Comparison of ENCODE assay signal across 19 cellular contexts in genomic region chr9:132616725-132617124, GRCh38. TPM values are rescaled to one million over a fixed set of nuclear protein-coding genes. Genes with fewer than 3 reads are reported as not detected.
DNase-seq lines count a peak whose midpoint lies in the region; ATAC-seq, FAIRE-seq and TF ChIP-seq lines count a peak whose summit lies in the region.
"Had no signal": no experiment of that assay in that cellular context is flagged by ENCODE, and none has a peak within 500 bp of the region (broad histone marks: within the 10 kb centered on the region; RNA-seq: fewer than 3 reads in every experiment).

No MANE protein-coding gene starts in this region.

- no peak overlapping the region for H3K4me3 Mint-ChIP-seq in WTC11
- H3K4me3 Mint-ChIP-seq in neural crest cell: no peak overlapping the region
- H3K4me3 Mint-ChIP-seq: CD4-positive, alpha-beta T cell had no signal

- TF ChIP-seq POLR2A in HepG2 (IDR thresholded peaks at IDR 0.05; ENCODE audit: insufficient read depth in 1 of 2, low read depth in 2 of 2, low read length in 2 of 2): no peak
- TF ChIP-seq POLR2A in right lobe of liver (IDR thresholded peaks at IDR 0.05): no peak

- no peak for TF ChIP-seq RAD21 in HepG2 (CRISPR knock-in tag; IDR thresholded peaks at IDR 0.05)

- no peak overlapping the region for H3K4me2 ChIP-seq in HepG2 (ENCODE audit: low read depth, low read length)

- intact Hi-C loops in HepG2 (cut with micrococcal nuclease; ENCODE audit: unreplicated experiment) (no loop called here), right lobe of liver (cut with DNase I) (no loop called here), A673 (cut with micrococcal nuclease; ENCODE audit: unreplicated experiment) (no loop called here)

- DNase-seq in HepG2 (ENCODE audit: low spot score) (no peak), right lobe of liver (no peak), WTC11 (ENCODE audit: low spot score) (no peak), neural crest cell (ENCODE audit: low read depth, low spot score) (no peak), AML-193 (lab: John Stamatoyannopoulos, UW) (no peak), A673 (ENCODE audit: low spot score) (no peak)
- DNase-seq: 8988T; ACHN; Caco-2; CD4-positive, alpha-beta T cell; GDM1; Karpas-422 had no signal

- H3K27ac Mint-ChIP-seq in WTC11 (peak overlapping the region; percentile 6; the same call in 1 of the 2 replicates), neural crest cell (ENCODE audit: unreplicated experiment) (peak overlapping the region; percentile 28)
- H3K27ac Mint-ChIP-seq: CD4-positive, alpha-beta T cell had no signal

- H3K9me3 Mint-ChIP-seq in WTC11 (no peaks in the 10 kb centered on the region), neural crest cell (no peaks in the 10 kb centered on the region)
- H3K9me3 Mint-ChIP-seq: CD4-positive, alpha-beta T cell had no signal

- CTCF ChIA-PET in HepG2 (lab: Yijun Ruan, JAX; ENCODE audit: low intra/inter-chr PET ratio, low total read pairs) (no interaction called here), WTC11 (lab: Charles Lee) (interaction anchor here (1.0 kb wide), 1 partner anchor 85 kb away, joined by 3 read pairs; no protein-coding TSS in a partner anchor), A673 (lab: Charles Lee) (no interaction called here)

- H3K27me3 Mint-ChIP-seq in WTC11 (ENCODE audit: low read depth): no peaks in the 10 kb centered on the region
- H3K27me3 Mint-ChIP-seq in neural crest cell (ENCODE audit: low read depth): no peaks in the 10 kb centered on the region
- H3K27me3 Mint-ChIP-seq: CD4-positive, alpha-beta T cell had no signal

- WGBS in HepG2 (ENCODE audit: low lambda C conversion rate): 96% methylated on average over 5 of the region's 5 CpGs
- 96% methylated on average over 5 of the region's 5 CpGs for WGBS in right lobe of liver (ENCODE audit: insufficient coverage, low coverage, low lambda C conversion rate, missing lambda C conversion rate)

- in situ Hi-C loops in HepG2 (cut with HindIII; ENCODE audit: extremely low pct_ligation_motif_present, low pct_unique_long_range_greater_than_20kb): no loop called here

- H3K4me1 Mint-ChIP-seq in WTC11 (peaks cover 27% of the 10 kb centered on the region), neural crest cell (no peaks in the 10 kb centered on the region)

- BruUV-seq in HepG2 (replicated peaks; lab: Mats Ljungman, UMichigan) (no TSS peak), A673 (replicated peaks; lab: Mats Ljungman, UMichigan) (no TSS peak)

- H3K36me3 Mint-ChIP-seq in WTC11: peaks cover 45% of the 10 kb centered on the region
- H3K36me3 Mint-ChIP-seq in neural crest cell (ENCODE audit: low read depth): peaks cover 12% of the 10 kb centered on the region

- H4K20me1 ChIP-seq in HepG2 (ENCODE audit: insufficient read depth, low read length): no peaks in the 10 kb centered on the region

- POLR2A ChIA-PET in HepG2 (lab: Yijun Ruan, JAX): no interaction called here
- POLR2A ChIA-PET in WTC11 (lab: Charles Lee): no interaction called here
- POLR2A ChIA-PET in A673 (lab: Charles Lee; ENCODE audit: low non-redundant PET): no interaction called here

- no peak overlapping the region for H3K27ac ChIP-seq in HepG2 (ENCODE audit: extremely low read length, insufficient read depth, low read length)
- H3K27ac ChIP-seq in right lobe of liver: no peak overlapping the region
- H3K27ac ChIP-seq in A673 (ENCODE audit: low read depth, low read length, poor library complexity, severe bottlenecking): no peak overlapping the region
- H3K27ac ChIP-seq: C4-2B had no signal

- no peak for FAIRE-seq in HepG2 (lab: Jason Lieb, UNC)

- H3K36me3 ChIP-seq in HepG2 (replicated peaks in 1 of 2; ENCODE audit: control insufficient read depth in 1 of 2, insufficient read depth in 2 of 2, low read length in 2 of 2): peaks cover 20 to 60% of the 10 kb centered on the region in 2 experiments
- H3K36me3 ChIP-seq in right lobe of liver: peaks cover 0 to 36% (median 9%) of the 10 kb centered on the region in 4 donors
- H3K36me3 ChIP-seq in A673 (ENCODE audit: insufficient read depth, low read length, poor library complexity, severe bottlenecking): peaks cover 16% of the 10 kb centered on the region

- ATAC-seq in HepG2 (no peak), right lobe of liver (no peak), WTC11 (no peak), HG03135 (IDR thresholded peaks at IDR 0.05; ENCODE audit: unreplicated experiment) (no peak), GM18498 (IDR thresholded peaks at IDR 0.05; ENCODE audit: unreplicated experiment) (no peak)

- no peaks in the 10 kb centered on the region for H3K79me2 ChIP-seq in HepG2 (ENCODE audit: insufficient read depth, low read length)

- H3K27me3 ChIP-seq in HepG2 (ENCODE audit: control insufficient read depth in 1 of 2, insufficient read depth in 2 of 2, low read length in 2 of 2): no peaks in the 10 kb centered on the region
- H3K27me3 ChIP-seq in right lobe of liver: no peaks in the 10 kb centered on the region
- no peaks in the 10 kb centered on the region for H3K27me3 ChIP-seq in A673 (replicated peaks; ENCODE audit: insufficient read depth, low read depth, low read length, poor library complexity)

- no peaks in the 10 kb centered on the region for H3K4me1 ChIP-seq in HepG2 (ENCODE audit: insufficient read depth, low read length)
- no peaks in the 10 kb centered on the region for H3K4me1 ChIP-seq in right lobe of liver
- no peaks in the 10 kb centered on the region for H3K4me1 ChIP-seq in A673 (ENCODE audit: insufficient read depth, low read length, poor library complexity, severe bottlenecking)
- H3K4me1 ChIP-seq: Caco-2, HAP-1 had no signal

- no peak overlapping the region for H2AFZ ChIP-seq in HepG2 (ENCODE audit: low read length)

- H3K4me3 ChIP-seq in HepG2 (replicated peaks in 1 of 3; ENCODE audit: insufficient read depth in 1 of 3, low read depth in 2 of 3, low read length in 3 of 3) (no peak overlapping the region), right lobe of liver (no peak overlapping the region), A673 (ENCODE audit: low read depth, low read length, poor library complexity, severe bottlenecking) (no peak overlapping the region)
- H3K4me3 ChIP-seq: HAP-1 had no signal

- TF ChIP-seq CTCF in HepG2 (CRISPR knock-in tag; IDR thresholded peaks at IDR 0.05): no peak
- TF ChIP-seq CTCF in right lobe of liver (IDR thresholded peaks at IDR 0.05): no peak
- no peak for TF ChIP-seq CTCF in WTC11 (IDR thresholded peaks at IDR 0.05)
- no peak for TF ChIP-seq CTCF in neural crest cell (conservative IDR thresholded peaks at IDR 0.05)
- TF ChIP-seq CTCF in A673 (conservative IDR thresholded peaks at IDR 0.05; ENCODE audit: low read depth, low read length): no peak

- H3K9me3 ChIP-seq in HepG2 (ENCODE audit: low read length) (no peaks in the 10 kb centered on the region), right lobe of liver (no peaks in the 10 kb centered on the region), A673 (ENCODE audit: low read depth, low read length, poor library complexity, severe bottlenecking) (no peaks in the 10 kb centered on the region)
- H3K9me3 ChIP-seq: Caco-2, HAP-1 had no signal

- H3K9ac ChIP-seq in HepG2 (ENCODE audit: insufficient read depth, low read depth, low read length): no peak overlapping the region

- TF ChIP-seq EP300 in HepG2 (IDR thresholded peaks at IDR 0.05; ENCODE audit: low read depth in 2 of 2, low read length in 2 of 2): no peak
- TF ChIP-seq EP300 in HepG2 (CRISPR knock-in tag; IDR thresholded peaks at IDR 0.05; ENCODE audit: borderline replicate concordance): no peak

RNA-seq across cellular contexts. Expression of gene BARHL1, which starts 34.3 kb away (rescaled TPM):
- total RNA-seq in HepG2 (2016; rRNA removed; fragmentation: Illumina TruSeq; extraction: Trizol) (not detected in 2 replicates), right lobe of liver (not detected), WTC11 (2021) (0.15 to 0.16 TPM in 2 of 3 replicates, not detected in the other), neural crest cell (not detected in 2 replicates), A673 (2021) (not detected in 2 replicates)
- total RNA-seq in HepG2 (2016; cell fraction: cytosol; rRNA removed; fragmentation: Illumina TruSeq; extraction: Trizol; ENCODE audit: low read depth): not detected in 2 replicates
- total RNA-seq in HepG2 (2016; cell fraction: insoluble cytoplasmic fraction; rRNA removed; fragmentation: Illumina TruSeq; extraction: Trizol): not detected in 2 replicates
- not detected in 2 replicates for total RNA-seq in HepG2 (2016; cell fraction: membrane; rRNA removed; fragmentation: Illumina TruSeq; extraction: Trizol)
- not detected in 2 replicates for total RNA-seq in HepG2 (2016; cell fraction: nucleus; rRNA removed; fragmentation: Illumina TruSeq; extraction: Trizol)
- not detected in 2 replicates for polyA plus RNA-seq in HepG2 (2011; rRNA removed)
- not detected in 2 replicates for polyA plus RNA-seq in HepG2 (2011; cell fraction: cytosol; rRNA removed)
- not detected in 2 replicates for polyA plus RNA-seq in HepG2 (2011; cell fraction: nucleus; rRNA removed)
- polyA plus RNA-seq in HepG2 (2012): not detected in 2 replicates
- polyA plus RNA-seq in HepG2 (2016; cell fraction: cytosol; fragmentation: Illumina TruSeq; extraction: Trizol; ENCODE audit: low read depth): not detected in 2 replicates
- polyA plus RNA-seq in HepG2 (2016; cell fraction: insoluble cytoplasmic fraction; fragmentation: Illumina TruSeq; extraction: Trizol; ENCODE audit: low read depth): not detected in 2 replicates
- polyA plus RNA-seq in HepG2 (2016; cell fraction: membrane; fragmentation: Illumina TruSeq; extraction: Trizol; ENCODE audit: low read depth): not detected in 2 replicates
- polyA plus RNA-seq in HepG2 (2016; cell fraction: nucleus; fragmentation: Illumina TruSeq; extraction: Trizol; ENCODE audit: insufficient read depth, low read depth): not detected in 2 replicates
- polyA minus RNA-seq in HepG2 (2011; rRNA and poly(A)+ RNA removed; ENCODE audit: low replicate concordance): not detected in 2 replicates
- polyA minus RNA-seq in HepG2 (2011; cell fraction: cytosol; rRNA and poly(A)+ RNA removed): not detected in 2 replicates
- not detected in 2 replicates for polyA minus RNA-seq in HepG2 (2011; cell fraction: nucleus; rRNA and poly(A)+ RNA removed)
- total RNA-seq: Caco-2; CD4-positive, alpha-beta T cell; Daoy; H4 had no signal
- polyA plus RNA-seq: BJ had no signal

RNA-seq across cellular contexts. Expression of gene DDX31, which starts 53.1 kb away (rescaled TPM):
- total RNA-seq in HepG2 (2016; rRNA removed; fragmentation: Illumina TruSeq; extraction: Trizol) (15.2 and 16.3 TPM in 2 replicates), right lobe of liver (1 to 10 TPM; 7.1 to 8.7 (median 8.0) TPM), WTC11 (2021) (24.0 to 26.2 TPM (median 24.7 TPM) in 3 replicates), neural crest cell (20.9 and 24.3 TPM in 2 replicates), A673 (2021) (28.6 and 34.2 TPM in 2 replicates)
- 5.8 and 5.9 TPM in 2 replicates for total RNA-seq in HepG2 (2016; cell fraction: cytosol; rRNA removed; fragmentation: Illumina TruSeq; extraction: Trizol; ENCODE audit: low read depth)
- 14.1 and 16.0 TPM in 2 replicates for total RNA-seq in HepG2 (2016; cell fraction: insoluble cytoplasmic fraction; rRNA removed; fragmentation: Illumina TruSeq; extraction: Trizol)
- total RNA-seq in HepG2 (2016; cell fraction: membrane; rRNA removed; fragmentation: Illumina TruSeq; extraction: Trizol): 7.3 and 8.3 TPM in 2 replicates
- total RNA-seq in HepG2 (2016; cell fraction: nucleus; rRNA removed; fragmentation: Illumina TruSeq; extraction: Trizol): 23.3 and 27.4 TPM in 2 replicates
- 11.4 and 12.3 TPM in 2 replicates for polyA plus RNA-seq in HepG2 (2011; rRNA removed)
- 6.9 and 8.1 TPM in 2 replicates for polyA plus RNA-seq in HepG2 (2011; cell fraction: cytosol; rRNA removed)
- polyA plus RNA-seq in HepG2 (2011; cell fraction: nucleus; rRNA removed): 25.8 and 26.5 TPM in 2 replicates
- 8.7 and 10.1 TPM in 2 replicates for polyA plus RNA-seq in HepG2 (2012)
- 2.2 and 2.6 TPM in 2 replicates for polyA plus RNA-seq in HepG2 (2016; cell fraction: cytosol; fragmentation: Illumina TruSeq; extraction: Trizol; ENCODE audit: low read depth)
- polyA plus RNA-seq in HepG2 (2016; cell fraction: insoluble cytoplasmic fraction; fragmentation: Illumina TruSeq; extraction: Trizol; ENCODE audit: low read depth): 12.7 and 14.8 TPM in 2 replicates
- polyA plus RNA-seq in HepG2 (2016; cell fraction: membrane; fragmentation: Illumina TruSeq; extraction: Trizol; ENCODE audit: low read depth): 3.4 and 4.1 TPM in 2 replicates
- polyA plus RNA-seq in HepG2 (2016; cell fraction: nucleus; fragmentation: Illumina TruSeq; extraction: Trizol; ENCODE audit: insufficient read depth, low read depth): 22.7 and 26.5 TPM in 2 replicates
- 11.4 and 54.6 TPM in 2 replicates for polyA minus RNA-seq in HepG2 (2011; rRNA and poly(A)+ RNA removed; ENCODE audit: low replicate concordance)
- 6.5 and 7.2 TPM in 2 replicates for polyA minus RNA-seq in HepG2 (2011; cell fraction: cytosol; rRNA and poly(A)+ RNA removed)
- 29.9 and 34.7 TPM in 2 replicates for polyA minus RNA-seq in HepG2 (2011; cell fraction: nucleus; rRNA and poly(A)+ RNA removed)

RNA-seq across cellular contexts. Expression of gene GTF3C4, which starts 53.5 kb away (rescaled TPM):
- total RNA-seq in HepG2 (2016; rRNA removed; fragmentation: Illumina TruSeq; extraction: Trizol): 12.9 and 21.0 TPM in 2 replicates
- total RNA-seq in HepG2 (2016; cell fraction: cytosol; rRNA removed; fragmentation: Illumina TruSeq; extraction: Trizol; ENCODE audit: low read depth): 1.3 and 1.4 TPM in 2 replicates
- 12.8 and 19.0 TPM in 2 replicates for total RNA-seq in HepG2 (2016; cell fraction: insoluble cytoplasmic fraction; rRNA removed; fragmentation: Illumina TruSeq; extraction: Trizol)
- total RNA-seq in HepG2 (2016; cell fraction: membrane; rRNA removed; fragmentation: Illumina TruSeq; extraction: Trizol): 6.2 and 6.4 TPM in 2 replicates
- total RNA-seq in HepG2 (2016; cell fraction: nucleus; rRNA removed; fragmentation: Illumina TruSeq; extraction: Trizol): 9.5 and 10.7 TPM in 2 replicates
- polyA plus RNA-seq in HepG2 (2011; rRNA removed): 2.6 TPM in 2 replicates
- 1.8 and 2.5 TPM in 2 replicates for polyA plus RNA-seq in HepG2 (2011; cell fraction: cytosol; rRNA removed)
- polyA plus RNA-seq in HepG2 (2011; cell fraction: nucleus; rRNA removed): 1.4 and 1.6 TPM in 2 replicates
- 6.4 and 7.5 TPM in 2 replicates for polyA plus RNA-seq in HepG2 (2012)
- polyA plus RNA-seq in HepG2 (2016; cell fraction: cytosol; fragmentation: Illumina TruSeq; extraction: Trizol; ENCODE audit: low read depth): 0.60 and 0.62 TPM in 2 replicates
- 14.2 and 14.8 TPM in 2 replicates for polyA plus RNA-seq in HepG2 (2016; cell fraction: insoluble cytoplasmic fraction; fragmentation: Illumina TruSeq; extraction: Trizol; ENCODE audit: low read depth)
- 2.3 and 2.4 TPM in 2 replicates for polyA plus RNA-seq in HepG2 (2016; cell fraction: membrane; fragmentation: Illumina TruSeq; extraction: Trizol; ENCODE audit: low read depth)
- 8.8 and 9.0 TPM in 2 replicates for polyA plus RNA-seq in HepG2 (2016; cell fraction: nucleus; fragmentation: Illumina TruSeq; extraction: Trizol; ENCODE audit: insufficient read depth, low read depth)
- 6.8 and 18.0 TPM in 2 replicates for polyA minus RNA-seq in HepG2 (2011; rRNA and poly(A)+ RNA removed; ENCODE audit: low replicate concordance)
- 4.9 and 6.3 TPM in 2 replicates for polyA minus RNA-seq in HepG2 (2011; cell fraction: cytosol; rRNA and poly(A)+ RNA removed)
- 4.2 and 5.2 TPM in 2 replicates for polyA minus RNA-seq in HepG2 (2011; cell fraction: nucleus; rRNA and poly(A)+ RNA removed)
- total RNA-seq in right lobe of liver: 1 to 10 TPM; 4.6 to 6.1 (median 5.5) TPM
- total RNA-seq in WTC11 (2021): 28.5 to 31.6 TPM (median 29.1 TPM) in 3 replicates
- total RNA-seq in neural crest cell: 41.7 and 41.9 TPM in 2 replicates
- 38.6 and 40.8 TPM in 2 replicates for total RNA-seq in A673 (2021)
